30 cellular contexts compared by ENCODE assay signal in the genomic region with DNA sequence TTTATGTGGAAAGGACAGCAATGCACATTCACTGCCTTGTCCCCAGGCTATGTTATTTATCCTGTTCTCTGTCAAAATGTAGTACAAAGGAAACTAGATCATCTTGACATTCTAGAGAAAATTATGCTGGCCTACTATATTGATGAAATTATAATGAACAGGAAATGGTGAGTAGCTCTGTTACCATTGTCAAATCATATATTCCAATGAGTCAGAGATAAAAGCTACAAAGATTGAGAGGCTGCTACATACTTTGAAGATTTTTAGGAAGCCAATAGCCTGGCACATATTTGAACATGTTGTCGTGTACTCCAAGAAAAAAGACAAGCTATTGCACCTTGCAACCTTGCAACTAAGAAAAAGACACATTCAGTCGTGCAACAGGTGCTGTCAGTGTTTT.
"Had no signal": no experiment of that assay in that cellular context is flagged by ENCODE, and none has a peak within 500 bp of the region (broad histone marks: within the 10 kb centered on the region; RNA-seq: fewer than 3 reads in every experiment).

No MANE protein-coding gene starts in this region.

- H3K4me1 Mint-ChIP-seq: immature natural killer cell; memory B cell; neural crest cell; stimulated activated naive B cell treated with anti-CD40 and anti-IgM and Interleukin-4, amounts not matched to agents 10 μg/mL and 1 μg/mL and 100 μg/mL, for 72 hours had no signal

- H3K4me3 ChIP-seq: left lung, lower lobe of right lung, pancreas, prostate gland, skin epidermis, tibial nerve, uterus had no signal

- DNase-seq: hypothalamus; immature natural killer cell; kidney; left colon; left lung; lower lobe of right lung; midbrain; naive thymus-derived CD8-positive, alpha-beta T cell; nucleus accumbens; pancreas; posterior cingulate gyrus; retina; right cardiac atrium; stimulated activated CD4-positive, alpha-beta T cell treated with anti-CD3 and anti-CD28 coated beads, Interleukin-12 subunit alpha, Interleukin-12 subunit beta, amount 100 ng/mL, for 4 hours; stimulated activated CD4-positive, alpha-beta T cell treated with anti-CD3 and anti-CD28 coated beads, Interleukin-15, amount 100 ng/mL, for 24 hours; stimulated activated CD4-positive, alpha-beta T cell treated with anti-CD3 and anti-CD28 coated beads, Interleukin-2, amount 100 ng/mL, for 24 hours; stimulated activated CD4-positive, alpha-beta T cell treated with anti-CD3 and anti-CD28 coated beads, Interleukin-4, amount 100 ng/mL, for 1 hour; stimulated activated naive B cell treated with anti-CD40 and anti-IgM and Interleukin-4, amounts not matched to agents 10 μg/mL and 1 μg/mL and 100 μg/mL, for 72 hours; substantia nigra; uterus had no signal

- H3K36me3 Mint-ChIP-seq: type B pancreatic cell had no signal

- FAIRE-seq: islet of Langerhans, kidney, pancreas had no signal

- ATAC-seq: left colon; left lung; lower lobe of right lung; naive thymus-derived CD8-positive, alpha-beta T cell; pancreas; right cardiac atrium; sciatic nerve; stimulated activated naive B cell treated with anti-CD40 and anti-IgM and Interleukin-4, amounts not matched to agents 10 μg/mL and 1 μg/mL and 100 μg/mL, for 72 hours had no signal

- H3K4me3 Mint-ChIP-seq: immature natural killer cell; memory B cell; naive thymus-derived CD8-positive, alpha-beta T cell; nephron; neural crest cell; stimulated activated naive B cell treated with anti-CD40 and anti-IgM and Interleukin-4, amounts not matched to agents 10 μg/mL and 1 μg/mL and 100 μg/mL, for 72 hours; stimulated activated naive CD8-positive, alpha-beta T cell treated with anti-CD3 and anti-CD28 coated beads, Interleukin-15, Interleukin-2, amounts not matched to agents 100 ng/mL and 50 ng/mL, for 24 hours; type B pancreatic cell had no signal

- H3K27ac ChIP-seq: left lung, lower lobe of right lung, pancreas, prostate gland, skin epidermis, tibial nerve, uterus had no signal

- H3K27ac Mint-ChIP-seq: immature natural killer cell; memory B cell; naive thymus-derived CD8-positive, alpha-beta T cell; nephron; stimulated activated naive B cell treated with anti-CD40 and anti-IgM and Interleukin-4, amounts not matched to agents 10 μg/mL and 1 μg/mL and 100 μg/mL, for 72 hours; stimulated activated naive CD8-positive, alpha-beta T cell treated with anti-CD3 and anti-CD28 coated beads, Interleukin-15, Interleukin-2, amounts not matched to agents 100 ng/mL and 50 ng/mL, for 24 hours; type B pancreatic cell had no signal

- H3K27me3 ChIP-seq: left lung, pancreas, tibial nerve, uterus had no signal

- H3K36me3 ChIP-seq: left lung, lower lobe of right lung, pancreas, prostate gland, tibial nerve, uterus had no signal

- H3K4me1 ChIP-seq: lower lobe of right lung, pancreas, prostate gland, uterus had no signal

- H3K27me3 Mint-ChIP-seq: type B pancreatic cell had no signal

- H3K9me3 ChIP-seq: pancreas, prostate gland, uterus had no signal
